ENCODE assay signal across 12 cellular contexts in genomic region chr3:189629803-189630455, GRCh38. TPM values are rescaled to one million over a fixed set of nuclear protein-coding genes. Genes with fewer than 3 reads are reported as not detected.
DNase-seq lines count a peak whose midpoint lies in the region; ATAC-seq, FAIRE-seq and TF ChIP-seq lines count a peak whose summit lies in the region.
"Had no signal": no experiment of that assay in that cellular context is flagged by ENCODE, and none has a peak within 500 bp of the region (broad histone marks: within the 10 kb centered on the region; RNA-seq: fewer than 3 reads in every experiment).

No MANE protein-coding gene starts in this region.

- H3K27me3 Mint-ChIP-seq in activated T-helper 1 cell treated with anti-CD3 and anti-CD28 coated beads, Interleukin-12 subunit alpha, Interleukin-12 subunit beta, Interleukin-2, Interleukin-4 antibody, amounts not matched to agents 30 ng/mL and 10 ng/mL and 1 ng/mL, durations not matched to agents 14 hours and 24 hours and 36 hours (ENCODE audit: insufficient read depth), result no peaks in the 10 kb centered on the region

- no peaks in the 10 kb centered on the region for H3K9me3 ChIP-seq in lower lobe of right lung
- no peaks in the 10 kb centered on the region for H3K9me3 ChIP-seq in HAP-1

- no peak for TF ChIP-seq CTCF in lower lobe of right lung (IDR thresholded peaks at IDR 0.05)

- H3K36me3 ChIP-seq in lower lobe of right lung, result no peaks in the 10 kb centered on the region
- H3K36me3 ChIP-seq in HAP-1 (replicated peaks), result no peaks in the 10 kb centered on the region

- no peak overlapping the region for H3K27ac Mint-ChIP-seq in activated T-helper 1 cell treated with anti-CD3 and anti-CD28 coated beads, Interleukin-12 subunit alpha, Interleukin-12 subunit beta, Interleukin-2, Interleukin-4 antibody, amounts not matched to agents 30 ng/mL and 10 ng/mL and 1 ng/mL, durations not matched to agents 14 hours and 24 hours and 36 hours

- no peaks in the 10 kb centered on the region for H3K9me3 Mint-ChIP-seq in activated T-helper 1 cell treated with anti-CD3 and anti-CD28 coated beads, Interleukin-12 subunit alpha, Interleukin-12 subunit beta, Interleukin-2, Interleukin-4 antibody, amounts not matched to agents 30 ng/mL and 10 ng/mL and 1 ng/mL, durations not matched to agents 14 hours and 24 hours and 36 hours

- H3K4me3 ChIP-seq in lower lobe of right lung (no peak overlapping the region), HAP-1 (no peak overlapping the region)

- in situ Hi-C loops in HAP-1 (cut with MboI; ENCODE audit: low sequenced_read_pairs), result no loop called here

- peak in 1 of 2 donors; percentile 81 for ATAC-seq in lower lobe of right lung

- peaks cover 2% of the 10 kb centered on the region for H3K36me3 Mint-ChIP-seq in activated T-helper 1 cell treated with anti-CD3 and anti-CD28 coated beads, Interleukin-12 subunit alpha, Interleukin-12 subunit beta, Interleukin-2, Interleukin-4 antibody, amounts not matched to agents 30 ng/mL and 10 ng/mL and 1 ng/mL, durations not matched to agents 14 hours and 24 hours and 36 hours (ENCODE audit: low read depth)

- H3K27ac ChIP-seq in lower lobe of right lung, result no peak overlapping the region

- FAIRE-seq in H54 (lab: Jason Lieb, UNC) (peak; percentile 75), RCC 7860 (lab: Jason Lieb, UNC) (no peak)
- FAIRE-seq: TTC549 had no signal

- peak; percentile 27 for DNase-seq in AG08395 (ENCODE audit: low spot score)
- DNase-seq in H54 (ENCODE audit: insufficient read length, low spot score), result no peak
- no peak for DNase-seq in activated T-helper 1 cell treated with anti-CD3 and anti-CD28 coated beads, Interleukin-12 subunit alpha, Interleukin-12 subunit beta, Interleukin-2, Interleukin-4 antibody, amounts not matched to agents 30 ng/mL and 10 ng/mL and 1 ng/mL, durations not matched to agents 14 hours and 24 hours and 36 hours (ENCODE audit: low spot score)
- peak; percentile 52 for DNase-seq in lower lobe of right lung
- DNase-seq in posterior cingulate gyrus, result no peak
- no peak for DNase-seq in RCC 7860 (ENCODE audit: low spot score)
- DNase-seq in HAP-1 (ENCODE audit: low spot score in 2 of 2), result no peak
- DNase-seq in effector CD4-positive, alpha-beta T cell, result no peak
- DNase-seq: central memory CD4-positive, alpha-beta T cell; NCI-H1105 treated with DMSO at 0.1 percent for 48 hours had no signal

- peaks cover 12% of the 10 kb centered on the region for H3K4me1 ChIP-seq in lower lobe of right lung
- H3K4me1 ChIP-seq in HAP-1, result no peaks in the 10 kb centered on the region

- intact Hi-C loops in activated T-helper 1 cell treated with anti-CD3 and anti-CD28 coated beads, Interleukin-12 subunit alpha, Interleukin-12 subunit beta, Interleukin-2, Interleukin-4 antibody, amounts not matched to agents 30 ng/mL and 10 ng/mL and 1 ng/mL, durations not matched to agents 14 hours and 24 hours and 36 hours (cut with micrococcal nuclease), result loop anchor here (2.0 to 10.0 kb wide), 4 partner anchors 43 to 358 kb away; no protein-coding TSS in a partner anchor
- intact Hi-C loops in lower lobe of right lung (cut with DNase I), result no loop called here
- intact Hi-C loops in posterior cingulate gyrus (cut with DNase I), result no loop called here

- peak overlapping the region; percentile 46 for H3K4me3 Mint-ChIP-seq in activated T-helper 1 cell treated with anti-CD3 and anti-CD28 coated beads, Interleukin-12 subunit alpha, Interleukin-12 subunit beta, Interleukin-2, Interleukin-4 antibody, amounts not matched to agents 30 ng/mL and 10 ng/mL and 1 ng/mL, durations not matched to agents 14 hours and 24 hours and 36 hours

- no peak for TF ChIP-seq POLR2A in H54 (IDR thresholded peaks at IDR 0.05; ENCODE audit: low read depth, low read length)

- no peaks in the 10 kb centered on the region for H3K27me3 ChIP-seq in lower lobe of right lung (ENCODE audit: low read depth)
- no peaks in the 10 kb centered on the region for H3K27me3 ChIP-seq in HAP-1 (ENCODE audit: low read depth)

- peaks cover 39% of the 10 kb centered on the region for H3K4me1 Mint-ChIP-seq in activated T-helper 1 cell treated with anti-CD3 and anti-CD28 coated beads, Interleukin-12 subunit alpha, Interleukin-12 subunit beta, Interleukin-2, Interleukin-4 antibody, amounts not matched to agents 30 ng/mL and 10 ng/mL and 1 ng/mL, durations not matched to agents 14 hours and 24 hours and 36 hours (ENCODE audit: low read depth)

RNA-seq across cellular contexts. Expression of gene TP63, which starts 1.3 kb away (rescaled TPM):
- total RNA-seq in activated T-helper 1 cell treated with anti-CD3 and anti-CD28 coated beads, Interleukin-12 subunit alpha, Interleukin-12 subunit beta, Interleukin-2, Interleukin-4 antibody, amounts not matched to agents 30 ng/mL and 10 ng/mL and 1 ng/mL, durations not matched to agents 14 hours and 24 hours and 36 hours, result 0.51 and 0.67 TPM in 2 replicates
- total RNA-seq in lower lobe of right lung, result 2.1 TPM
- total RNA-seq: fibroblast of lung had no signal

Comparison
In these comparisons a context has a peak if more than half of its experiments do, and no peak if none do; other contexts are left out.
1. DNase-seq: peak in AG08395 (single experiment) and lower lobe of right lung (single experiment); none in H54 (single experiment), activated T-helper 1 cell treated with anti-CD3 and anti-CD28 coated beads, Interleukin-12 subunit alpha, Interleukin-12 subunit beta, Interleukin-2, Interleukin-4 antibody, amounts not matched to agents 30 ng/mL and 10 ng/mL and 1 ng/mL, durations not matched to agents 14 hours and 24 hours and 36 hours (single experiment), posterior cingulate gyrus (0 of 10), RCC 7860 (single experiment), HAP-1 (0 of 2) and effector CD4-positive, alpha-beta T cell (single experiment).